ENCODE assay signal across 8 cellular contexts in the genomic region with DNA sequence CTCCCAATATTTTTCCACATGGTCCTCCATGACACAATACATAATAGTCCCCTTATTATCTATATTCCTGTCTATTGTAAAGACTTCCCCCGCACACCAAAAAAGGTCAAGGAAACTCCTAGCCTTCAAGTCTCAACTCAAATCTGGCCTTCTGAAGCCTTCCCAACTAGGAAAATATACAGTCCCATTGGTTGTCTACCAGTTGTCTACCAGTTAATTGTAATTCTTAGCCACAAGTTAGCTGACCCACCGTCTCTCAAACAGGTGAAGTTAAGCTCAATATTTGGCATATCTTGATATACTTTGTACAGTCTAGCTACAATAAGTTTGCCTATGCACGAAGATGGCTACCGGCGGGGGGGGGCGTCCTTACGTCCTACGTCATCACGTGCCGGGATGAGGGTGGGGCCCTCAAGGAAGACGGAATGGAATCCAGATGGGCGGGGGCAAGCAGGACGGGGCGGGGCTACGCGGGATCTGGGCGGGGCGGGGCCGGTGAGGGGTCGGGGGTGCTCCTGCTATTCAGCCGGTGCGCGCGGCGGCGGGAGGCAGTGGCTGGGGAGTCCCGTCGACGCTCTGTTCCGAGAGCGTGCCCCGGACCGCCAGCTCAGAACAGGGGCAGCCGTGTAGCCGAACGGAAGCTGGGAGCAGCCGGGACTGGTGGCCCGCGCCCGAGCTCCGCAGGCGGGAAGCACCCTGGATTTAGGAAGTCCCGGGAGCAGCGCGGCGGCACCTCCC. TPM values are rescaled to one million over a fixed set of nuclear protein-coding genes. Genes with fewer than 3 reads are reported as not detected.
DNase-seq lines count a peak whose midpoint lies in the region; ATAC-seq, FAIRE-seq and TF ChIP-seq lines count a peak whose summit lies in the region.

TSS of gene AHR (plus strand) at position 551 of the 738 bp plus-strand sequence. CDS start 613 bp downstream, outside the sequence.

- H3K27ac ChIP-seq in kidney (ENCODE audit: low read depth in 2 of 2, low read length in 2 of 2), result peak within 1 kb of the TSS; percentile 87 to 88

- FAIRE-seq in kidney (lab: Jason Lieb, UNC), result no peak

- intact Hi-C loops in kidney (cut with DNase I), result no loop called here

- peak within 1 kb of the TSS; percentile 65 to 88 for H3K9ac ChIP-seq in kidney (ENCODE audit: low read length in 2 of 2)

- peak; percentile 50 for ATAC-seq in HG03025 (IDR thresholded peaks at IDR 0.05; ENCODE audit: low FRiP score, unreplicated experiment)

- H3K4me3 ChIP-seq in kidney (ENCODE audit: low read length in 2 of 2), result peak within 1 kb of the TSS; percentile 88 to 96

- H3K9me3 ChIP-seq in kidney (ENCODE audit: control insufficient read depth in 1 of 2, low read length in 2 of 2), result peaks cover 0 to 2% of the 10 kb centered on the region in 2 donors

- DNase-seq in NK-92 treated with Interleukin-12 subunit alpha and Interleukin-12 subunit beta, amount 100 ng/mL, for 24 hours (lab: John Stamatoyannopoulos, UW), result peak; percentile 85
- no peak for DNase-seq in NK-92 (lab: John Stamatoyannopoulos, UW; ENCODE audit: unreplicated experiment)
- peak; percentile 77 for DNase-seq in NCI-H2227 (lab: John Stamatoyannopoulos, UW; ENCODE audit: unreplicated experiment)
- peak; percentile 72 for DNase-seq in activated CD4-positive, CD25-positive, alpha-beta regulatory T cell treated with anti-CD3 and anti-CD28 coated beads, Interleukin-2, amount 50 U/mL, for 16 hours (ENCODE audit: low read depth, low spot score)
- peak; percentile 90 for DNase-seq in cerebellar cortex (ENCODE audit: low spot score)
- peak; percentile 97 for DNase-seq in kidney
- DNase-seq in stimulated activated CD4-positive, alpha-beta T cell treated with anti-CD3 and anti-CD28 coated beads, Interleukin-15, amount 100 ng/mL, for 24 hours, result peak; percentile 91

- H3K36me3 ChIP-seq in kidney (ENCODE audit: control insufficient read depth in 1 of 2, insufficient read depth in 2 of 2, low read length in 2 of 2), result no peaks in the 10 kb centered on the region

- TF ChIP-seq CTCF in kidney (IDR thresholded peaks at IDR 0.05; ENCODE audit: borderline replicate concordance, extremely low read depth, insufficient read depth), result no peak

- no peaks in the 10 kb centered on the region for H3K4me1 ChIP-seq in kidney (ENCODE audit: control insufficient read depth in 1 of 2, insufficient read depth in 1 of 2, low read depth in 1 of 2, low read length in 2 of 2)

RNA-seq across cellular contexts. Expression of gene AHR, which starts in this region (rescaled TPM):
- 101 TPM for total RNA-seq in kidney
- polyA plus RNA-seq in kidney (ENCODE audit: insufficient read depth, low read depth, low replicate concordance), result 3.0 TPM
